8 cellular contexts compared by ENCODE assay signal in genomic region chr20:37615507-37616425, GRCh38.
DNase-seq lines count a peak whose midpoint lies in the region; ATAC-seq and TF ChIP-seq lines count a peak whose summit lies in the region.

No MANE protein-coding gene starts in this region.

- no peaks in the 10 kb centered on the region for H3K4me1 Mint-ChIP-seq in activated CD4-positive, alpha-beta T cell treated with anti-CD3 and anti-CD28 coated beads for 36 hours
- no peaks in the 10 kb centered on the region for H3K4me1 Mint-ChIP-seq in osteocyte (ENCODE audit: unreplicated experiment)

- TF ChIP-seq CTCF in osteocyte (IDR thresholded peaks at IDR 0.05), result peak; percentile 58

- CTCF ChIA-PET in activated CD4-positive, alpha-beta T cell treated with anti-CD3 and anti-CD28 coated beads for 36 hours (lab: Charles Lee), result interaction anchor here (0.6 to 1.1 kb wide), 5 partner anchors 12 to 468 kb away, joined by 3 to 6 read pairs (median 3); no protein-coding TSS in a partner anchor

- ATAC-seq in activated CD4-positive, alpha-beta T cell treated with anti-CD3 and anti-CD28 coated beads for 36 hours, result no peak
- ATAC-seq in HG03565 (IDR thresholded peaks at IDR 0.05; ENCODE audit: unreplicated experiment) (no peak), GM19467 (IDR thresholded peaks at IDR 0.05; ENCODE audit: unreplicated experiment) (no peak)

- DNase-seq in GM03348 (ENCODE audit: low spot score), result peak; percentile 41
- peak; percentile 83 for DNase-seq in NCI-H1105 treated with DMSO at 0.1 percent for 48 hours (lab: John Stamatoyannopoulos, UW)
- DNase-seq in activated CD4-positive, alpha-beta T cell treated with anti-CD3 and anti-CD28 coated beads for 36 hours, result peak; percentile 39
- peak; percentile 4 for DNase-seq in dermis blood vessel endothelial cell
- DNase-seq in osteocyte (ENCODE audit: extremely low spot score, unreplicated experiment), result no peak
- DNase-seq in OCI-M2 (lab: John Stamatoyannopoulos, UW; ENCODE audit: unreplicated experiment), result no peak

- H3K27ac Mint-ChIP-seq in activated CD4-positive, alpha-beta T cell treated with anti-CD3 and anti-CD28 coated beads for 36 hours, result no peak overlapping the region
- no peak overlapping the region for H3K27ac Mint-ChIP-seq in osteocyte (ENCODE audit: unreplicated experiment)

- peaks cover 29% of the 10 kb centered on the region for H3K27me3 Mint-ChIP-seq in activated CD4-positive, alpha-beta T cell treated with anti-CD3 and anti-CD28 coated beads for 36 hours
- H3K27me3 Mint-ChIP-seq in osteocyte (ENCODE audit: unreplicated experiment), result peaks cover 44% of the 10 kb centered on the region

- POLR2A ChIA-PET in activated CD4-positive, alpha-beta T cell treated with anti-CD3 and anti-CD28 coated beads for 36 hours (lab: Charles Lee), result no interaction called here

- no peak overlapping the region for H3K4me3 Mint-ChIP-seq in activated CD4-positive, alpha-beta T cell treated with anti-CD3 and anti-CD28 coated beads for 36 hours
- no peak overlapping the region for H3K4me3 Mint-ChIP-seq in osteocyte (ENCODE audit: unreplicated experiment)

- H3K36me3 Mint-ChIP-seq in activated CD4-positive, alpha-beta T cell treated with anti-CD3 and anti-CD28 coated beads for 36 hours (ENCODE audit: low read depth), result no peaks in the 10 kb centered on the region
- no peaks in the 10 kb centered on the region for H3K36me3 Mint-ChIP-seq in osteocyte (ENCODE audit: unreplicated experiment)

- intact Hi-C loops in activated CD4-positive, alpha-beta T cell treated with anti-CD3 and anti-CD28 coated beads for 36 hours (cut with DNase I, micrococcal nuclease), result no loop called here

- no peaks in the 10 kb centered on the region for H3K9me3 Mint-ChIP-seq in activated CD4-positive, alpha-beta T cell treated with anti-CD3 and anti-CD28 coated beads for 36 hours (ENCODE audit: low read depth)
- H3K9me3 Mint-ChIP-seq in osteocyte (ENCODE audit: unreplicated experiment), result no peaks in the 10 kb centered on the region

Comparison
In these comparisons a context has a peak if more than half of its experiments do, and no peak if none do; other contexts are left out.
1. DNase-seq: peak in GM03348 (single experiment), NCI-H1105 treated with DMSO at 0.1 percent for 48 hours (single experiment), activated CD4-positive, alpha-beta T cell treated with anti-CD3 and anti-CD28 coated beads for 36 hours (single experiment) and dermis blood vessel endothelial cell (single experiment); none in osteocyte (single experiment) and OCI-M2 (single experiment).